2 cellular contexts compared by ENCODE assay signal in the genomic region with DNA sequence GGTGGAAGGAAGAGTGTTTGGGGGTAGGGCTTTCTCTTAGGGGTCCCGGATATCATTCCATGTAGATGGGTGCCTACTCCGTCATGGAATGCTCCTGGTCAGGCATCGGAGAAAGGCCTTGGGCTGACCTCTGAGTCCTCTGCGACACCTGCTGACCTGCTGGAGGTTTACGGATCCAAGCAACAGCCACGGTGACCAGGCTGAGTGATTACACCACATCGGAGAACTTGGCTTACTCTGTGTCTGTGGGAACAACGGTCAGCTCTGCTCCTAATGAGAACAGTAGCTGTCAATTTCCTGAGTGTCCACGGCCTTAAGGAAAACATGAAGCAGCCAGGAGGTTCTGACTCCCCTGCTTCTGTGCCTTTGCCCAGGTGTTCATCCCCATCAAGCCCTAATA.
TF ChIP-seq lines count a peak whose summit lies in the region.

No MANE protein-coding gene starts in this region.

TF ChIP-seq in IMR-90, 13 proteins besides CTCF, POLR2A, EP300 and RAD21:
- TF ChIP-seq USF2 (IDR thresholded peaks at IDR 0.05; ENCODE audit: low read depth, low read length) (no peak), RFX5 (IDR thresholded peaks at IDR 0.05; ENCODE audit: low read depth, low read length) (no peak), MAFK (IDR thresholded peaks at IDR 0.05; ENCODE audit: low read depth, low read length) (no peak), MAZ (IDR thresholded peaks at IDR 0.05; ENCODE audit: borderline replicate concordance, low read depth, low read length) (no peak), BHLHE40 (IDR thresholded peaks at IDR 0.05; ENCODE audit: low read depth, low read length) (no peak), FOS (IDR thresholded peaks at IDR 0.05; ENCODE audit: low read depth, low read length) (no peak), CHD1 (IDR thresholded peaks at IDR 0.05; ENCODE audit: low read depth, low read length) (no peak)

TF ChIP-seq in H1, 55 proteins besides CTCF, POLR2A, EP300 and RAD21:
- no peak for TF ChIP-seq SAP30 (IDR thresholded peaks at IDR 0.05; ENCODE audit: insufficient read depth, insufficient replicate concordance, low read length)
